In genomic region chr21:26130249-26130896, GRCh38 we compare ENCODE assay signal across 18 cellular contexts. TPM values are rescaled to one million over a fixed set of nuclear protein-coding genes. Genes with fewer than 3 reads are reported as not detected.
DNase-seq lines count a peak whose midpoint lies in the region; ATAC-seq, FAIRE-seq and TF ChIP-seq lines count a peak whose summit lies in the region.
"Had no signal": no experiment of that assay in that cellular context is flagged by ENCODE, and none has a peak within 500 bp of the region (broad histone marks: within the 10 kb centered on the region; RNA-seq: fewer than 3 reads in every experiment).

No MANE protein-coding gene starts in this region.

- H3K4me1 ChIP-seq in GM12878 (ENCODE audit: control insufficient read depth, insufficient read depth, low read length) (no peaks in the 10 kb centered on the region), foreskin keratinocyte (peaks cover 70% of the 10 kb centered on the region)

- POLR2A ChIA-PET in GM12878 (lab: Charles Lee): no interaction called here

- no peak for TF ChIP-seq CTCF in GM12878 (IDR thresholded peaks at IDR 0.05 in 2 of 3, conservative IDR thresholded peaks at IDR 0.05 in 1 of 3; ENCODE audit: control insufficient read depth in 2 of 3, extremely low read depth in 1 of 3, insufficient read depth in 1 of 3, low read depth in 3 of 3, low read length in 3 of 3)
- no peak for TF ChIP-seq CTCF in foreskin keratinocyte (conservative IDR thresholded peaks at IDR 0.05)

- CTCF ChIA-PET in GM12878 (lab: Yijun Ruan, JAX): interaction anchor here (0.7 to 1.0 kb wide), 3 partner anchors 18 to 93 kb away, joined by 3 to 4 read pairs (median 3); no protein-coding TSS in a partner anchor

- no peak overlapping the region for H2AFZ ChIP-seq in GM12878 (ENCODE audit: control insufficient read depth, low read depth, low read length)
- H2AFZ ChIP-seq: GM23248, neural progenitor cell had no signal

- TF ChIP-seq POLR2A in GM12878 (IDR thresholded peaks at IDR 0.05; ENCODE audit: low read depth, low read length): no peak

- peak; percentile 7 for FAIRE-seq in GM12878 (lab: Jason Lieb, UNC)

- RAD21 ChIA-PET in GM12878 (lab: Charles Lee; ENCODE audit: unreplicated experiment): no interaction called here

- no peak overlapping the region for H3K4me2 ChIP-seq in GM12878 (ENCODE audit: control insufficient read depth, insufficient read depth)
- H3K4me2 ChIP-seq: neural progenitor cell had no signal

- no peak overlapping the region for H3K4me3 ChIP-seq in GM12878
- H3K4me3 ChIP-seq: adrenal gland, GM23248, neural progenitor cell, skin epidermis had no signal

- no peaks in the 10 kb centered on the region for H4K20me1 ChIP-seq in GM12878 (ENCODE audit: control insufficient read depth, insufficient read depth)

- no peak overlapping the region for H3K9ac ChIP-seq in GM12878 (ENCODE audit: control insufficient read depth, insufficient read depth, low read length)
- H3K9ac ChIP-seq: GM23248, neural progenitor cell had no signal

- intact Hi-C loops in GM12878 (cut with micrococcal nuclease; ENCODE audit: unreplicated experiment): no loop called here
- intact Hi-C loops in left colon (cut with DNase I, micrococcal nuclease): no loop called here

- no peak overlapping the region for H3K27ac ChIP-seq in GM12878 (ENCODE audit: control insufficient read depth, insufficient read depth)
- H3K27ac ChIP-seq in foreskin keratinocyte: no peak overlapping the region
- H3K27ac ChIP-seq: adrenal gland, GM23248, neural progenitor cell had no signal

- H3K9me3 ChIP-seq in GM12878 (replicated peaks; ENCODE audit: control insufficient read depth, insufficient read depth, low read length): no peaks in the 10 kb centered on the region
- H3K9me3 ChIP-seq: adrenal gland had no signal

- H3K36me3 ChIP-seq in GM12878 (ENCODE audit: control insufficient read depth in 2 of 2, insufficient read depth in 2 of 2, low read length in 1 of 2): no peaks in the 10 kb centered on the region
- H3K36me3 ChIP-seq: adrenal gland had no signal

- 42% methylated on average over 4 of the region's 4 CpGs for WGBS in GM12878 (ENCODE audit: insufficient coverage, insufficient replicate concordance, low lambda C conversion rate, missing lambda C conversion rate)

- no peak for TF ChIP-seq EP300 in GM12878 (IDR thresholded peaks at IDR 0.05; ENCODE audit: borderline replicate concordance in 1 of 2, control insufficient read depth in 1 of 2, low read depth in 2 of 2, low read length in 2 of 2)

- no peak for TF ChIP-seq RAD21 in GM12878 (IDR thresholded peaks at IDR 0.05; ENCODE audit: insufficient read depth, low read depth, low read length)

- H3K27me3 ChIP-seq in GM12878 (replicated peaks in 1 of 2; ENCODE audit: control insufficient read depth in 2 of 2, insufficient read depth in 2 of 2, low read length in 1 of 2) (no peaks in the 10 kb centered on the region), foreskin keratinocyte (no peaks in the 10 kb centered on the region)
- H3K27me3 ChIP-seq: adrenal gland, neural progenitor cell had no signal

- no TSS peak for BruUV-seq in GM12878 (replicated peaks; lab: Mats Ljungman, UMichigan)

- SMC1A ChIA-PET in GM12878 (lab: Charles Lee; ENCODE audit: uncharacterized antibody, unreplicated experiment): no interaction called here

- peaks cover under 1% of the 10 kb centered on the region for H3K79me2 ChIP-seq in GM12878 (ENCODE audit: control insufficient read depth, insufficient read depth, low read length)

- in situ Hi-C loops in GM12878 (cut with MboI): no loop called here

- ATAC-seq in GM12878 (no peak), foreskin keratinocyte (peak; percentile 86), left colon (no peak)
- ATAC-seq: activated T-cell treated with anti-CD3 and anti-CD28 coated beads, Interleukin-2, amount 50 U/mL, for 4 hours; effector memory CD8-positive, alpha-beta T cell; stimulated activated naive CD8-positive, alpha-beta T cell treated with anti-CD3 and anti-CD28 coated beads, Interleukin-15, amount 100 ng/mL, for 72 hours had no signal

- DNase-seq in MV-4-11 (lab: John Stamatoyannopoulos, UW) (peak; percentile 28), GM12878 (ENCODE audit: low read depth, low spot score) (no peak), foreskin keratinocyte (peak; percentile 43 to 76), pulmonary artery endothelial cell (ENCODE audit: low read depth, low spot score) (peak; percentile 17), left colon (no peak), midbrain (lab: John Stamatoyannopoulos, UW) (no peak), amygdala (lab: John Stamatoyannopoulos, UW) (no peak)
- DNase-seq: activated CD4-positive, alpha-beta T cell treated with anti-CD3 and anti-CD28 coated beads for 48 hours; activated T-cell treated with anti-CD3 and anti-CD28 coated beads, Interleukin-2, amount 50 U/mL, for 4 hours; adrenal gland; CD4-positive, CD25-positive, alpha-beta regulatory T cell; effector memory CD8-positive, alpha-beta T cell; GM23248; NCI-H1694; NCI-H510A; stimulated activated naive CD8-positive, alpha-beta T cell treated with anti-CD3 and anti-CD28 coated beads, Interleukin-15, amount 100 ng/mL, for 72 hours had no signal

TF ChIP-seq in GM12878, 131 proteins besides CTCF, POLR2A, EP300 and RAD21 (continues in another document):
- TF ChIP-seq CHD1 (IDR thresholded peaks at IDR 0.05; ENCODE audit: low read depth, low read length) (no peak), ZNF622 (IDR thresholded peaks at IDR 0.05) (no peak), NR2F1 (conservative IDR thresholded peaks at IDR 0.05) (no peak), HDGF (IDR thresholded peaks at IDR 0.05) (no peak), PRDM15 (CRISPR knock-in tag; IDR thresholded peaks at IDR 0.05) (no peak), GATAD2B (conservative IDR thresholded peaks at IDR 0.05; ENCODE audit: low read depth) (no peak), SUZ12 (IDR thresholded peaks at IDR 0.05; ENCODE audit: unreplicated experiment) (no peak), CHD4 (IDR thresholded peaks at IDR 0.05) (no peak)

RNA-seq across cellular contexts. Expression of gene APP, which starts 40.2 kb away (rescaled TPM):
- total RNA-seq in GM12878 (2013; cell fraction: nucleolus; rRNA removed): 98.9 and 115 TPM in 2 replicates
- total RNA-seq in GM12878 (2014; rRNA removed) (59.3 and 61.3 TPM in 2 replicates), GM12878 (2014; rRNA removed; fragmentation: Illumina TruSeq; extraction: Trizol) (48.8 and 50.7 TPM in 2 replicates), GM12878 (2021) (89.1 and 94.9 TPM in 2 replicates), foreskin keratinocyte (472 and 479 TPM in 2 replicates), pulmonary artery endothelial cell (1,315 and 1,335 TPM in 2 replicates), left colon (100 to 1,000 TPM; 884 to 960 TPM)
- 41.9 TPM for polyA plus RNA-seq in GM12878 (2011; ENCODE audit: low read depth)
- polyA plus RNA-seq in GM12878 (2011; rRNA removed) (48.2 and 62.2 TPM in 2 replicates), GM12878 (2014; fragmentation: Illumina TruSeq; extraction: Trizol) (88.2 and 90.9 TPM in 2 replicates), GM12878 (2014; fragmentation: Nextera tagmentation; extraction: Ambion mirVana) (10 to 100 TPM in 1 of 2 experiments, 1 to 10 TPM in 1; 8.8 to 15.4 TPM), GM12878 (2014; rRNA removed) (53.2 and 58.8 TPM in 2 replicates), GM12878 (2016; fragmentation: Nextera tagmentation; extraction: Ambion mirVana) (10 to 100 TPM; 13.3 to 15.2 TPM), foreskin keratinocyte (270 TPM in 2 replicates)
- polyA plus RNA-seq in GM12878 (2011; cell fraction: cytosol; rRNA removed): 47.1 and 54.7 TPM in 2 replicates
- 44.0 and 49.0 TPM in 2 replicates for polyA plus RNA-seq in GM12878 (2011; cell fraction: nucleus; rRNA removed)
- 64.6 and 66.5 TPM in 2 replicates for polyA plus RNA-seq in GM12878 (2012)
- polyA minus RNA-seq in GM12878 (2011; rRNA and poly(A)+ RNA removed): 88.4 and 109 TPM in 2 replicates
- 21.0 and 29.1 TPM in 2 replicates for polyA minus RNA-seq in GM12878 (2011; cell fraction: cytosol; rRNA and poly(A)+ RNA removed)
- 44.5 and 76.0 TPM in 2 replicates for polyA minus RNA-seq in GM12878 (2011; cell fraction: nucleus; rRNA and poly(A)+ RNA removed)

Comparison
In these comparisons a context has a peak if more than half of its experiments do, and no peak if none do; other contexts are left out.
1. DNase-seq: peak in MV-4-11 (single experiment), foreskin keratinocyte (2 of 2) and pulmonary artery endothelial cell (single experiment); none in GM12878 (single experiment), left colon (0 of 2), midbrain (single experiment) and amygdala (0 of 56).